ENCODE assay signal across 8 cellular contexts in the genomic region with DNA sequence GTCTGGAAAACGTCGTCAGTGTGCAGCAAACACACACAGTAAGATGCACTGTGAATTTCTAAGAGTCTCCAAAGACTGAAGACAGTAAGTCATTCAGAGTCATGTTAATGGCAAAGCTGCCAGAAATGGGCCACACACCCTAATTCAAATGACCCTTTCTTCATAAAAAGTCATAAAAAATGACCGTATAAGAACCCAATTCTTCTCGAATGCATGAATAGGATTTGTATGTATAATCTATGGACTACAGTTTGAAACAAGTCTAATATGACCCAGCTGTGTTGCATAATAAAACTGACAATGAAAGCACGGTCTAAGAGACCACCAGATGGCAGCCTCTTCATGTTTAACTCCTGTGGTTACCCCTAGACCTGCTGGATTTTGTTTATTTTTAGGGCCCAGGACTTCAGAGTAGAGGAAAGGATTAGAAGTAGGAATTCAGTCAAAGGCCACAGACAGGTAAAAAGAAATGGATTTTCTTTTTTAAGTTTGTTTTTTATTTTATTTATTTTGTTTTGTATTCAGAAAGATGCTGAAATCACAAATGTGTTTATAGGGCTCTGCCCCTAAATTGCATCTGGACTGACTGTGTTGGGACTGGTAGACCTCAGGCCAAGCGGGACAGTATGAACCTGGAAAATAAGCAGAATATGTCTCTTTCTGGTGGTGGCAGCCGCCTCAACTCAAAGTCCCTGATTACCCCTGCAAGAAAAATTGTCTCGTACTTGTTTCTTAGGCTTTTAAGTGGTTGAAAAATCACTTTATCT. TPM values are rescaled to one million over a fixed set of nuclear protein-coding genes. Genes with fewer than 3 reads are reported as not detected.
DNase-seq lines count a peak whose midpoint lies in the region; ATAC-seq, FAIRE-seq and TF ChIP-seq lines count a peak whose summit lies in the region.

No MANE protein-coding gene starts in this region.

- H3K4me1 ChIP-seq in keratinocyte (ENCODE audit: control insufficient read depth, extremely low read depth, insufficient read depth, low read length) = no peaks in the 10 kb centered on the region
- H3K4me1 ChIP-seq in transverse colon = peaks cover 0 to 12% (median 2%) of the 10 kb centered on the region in 4 donors

- POLR2A ChIA-PET in activated CD8-positive, alpha-beta T cell treated with anti-CD3 and anti-CD28 coated beads for 36 hours (lab: Charles Lee) = no interaction called here
- POLR2A ChIA-PET in activated CD8-positive, alpha-beta T cell treated with anti-CD3 and anti-CD28 coated beads, Interleukin-2, amount 10 ng/mL, durations not matched to agents 7 days and 5 days (lab: Charles Lee) = no interaction called here

- CTCF ChIA-PET in activated CD8-positive, alpha-beta T cell treated with anti-CD3 and anti-CD28 coated beads for 36 hours (lab: Charles Lee) = interaction anchor here (1.0 kb wide), 1 partner anchor 24 kb away, joined by 3 read pairs; no protein-coding TSS in a partner anchor
- CTCF ChIA-PET in activated CD8-positive, alpha-beta T cell treated with anti-CD3 and anti-CD28 coated beads, Interleukin-2, amount 10 ng/mL, durations not matched to agents 7 days and 5 days (lab: Charles Lee) = no interaction called here

- H3K4me3 Mint-ChIP-seq in activated CD8-positive, alpha-beta T cell treated with anti-CD3 and anti-CD28 coated beads for 36 hours = no peak overlapping the region
- H3K4me3 Mint-ChIP-seq in activated CD8-positive, alpha-beta T cell treated with anti-CD3 and anti-CD28 coated beads, Interleukin-2, amount 10 ng/mL, durations not matched to agents 7 days and 5 days = no peak overlapping the region
- H3K4me3 Mint-ChIP-seq in brain = no peak overlapping the region

- no peaks in the 10 kb centered on the region for H3K9me3 ChIP-seq in keratinocyte (ENCODE audit: control insufficient read depth, low read depth, low read length)
- H3K9me3 ChIP-seq in transverse colon = no peaks in the 10 kb centered on the region

- H3K9ac ChIP-seq in keratinocyte (ENCODE audit: control insufficient read depth, extremely low read depth, insufficient read depth, low read length) = no peak overlapping the region

- H2AFZ ChIP-seq in keratinocyte (ENCODE audit: control insufficient read depth, low read length) = no peak overlapping the region

- H3K27me3 ChIP-seq in keratinocyte (ENCODE audit: control insufficient read depth, extremely low read depth, insufficient read depth, low read length) = no peaks in the 10 kb centered on the region
- H3K27me3 ChIP-seq in transverse colon = no peaks in the 10 kb centered on the region

- H3K4me2 ChIP-seq in keratinocyte (ENCODE audit: control insufficient read depth, extremely low read depth, insufficient read depth, low read depth, low read length) = no peak overlapping the region

- H3K27ac Mint-ChIP-seq in activated CD8-positive, alpha-beta T cell treated with anti-CD3 and anti-CD28 coated beads for 36 hours = no peak overlapping the region
- no peak overlapping the region for H3K27ac Mint-ChIP-seq in activated CD8-positive, alpha-beta T cell treated with anti-CD3 and anti-CD28 coated beads, Interleukin-2, amount 10 ng/mL, durations not matched to agents 7 days and 5 days
- peak overlapping the region in 3 of 5 experiments; percentile 20 to 83 (median 26) for H3K27ac Mint-ChIP-seq in brain

- in situ Hi-C loops in transverse colon (cut with MboI; ENCODE audit: low pct_ligation_motif_present in 1 of 4, low pct_unique_long_range_greater_than_20kb in 1 of 4, low sequenced_read_pairs in 3 of 4) = loop anchor here in 3 of 4 donors (10.0 to 25.0 kb wide), 2 partner anchors 371 to 408 kb away; no protein-coding TSS in a partner anchor

- H3K4me3 ChIP-seq in keratinocyte (ENCODE audit: control insufficient read depth in 2 of 3, extremely low read depth in 1 of 3, insufficient read depth in 2 of 3, low read depth in 1 of 3, low read length in 3 of 3) (no peak overlapping the region), transverse colon (no peak overlapping the region)

- peak; percentile 46 for FAIRE-seq in keratinocyte (lab: Jason Lieb, UNC)

- TF ChIP-seq EP300 in transverse colon (IDR thresholded peaks at IDR 0.05; ENCODE audit: low read depth) = no peak

- dilution Hi-C loops in keratinocyte (cut with MboI; ENCODE audit: extremely low pct_ligation_motif_present, low sequenced_read_pairs) = loop anchor here (25.0 kb wide), 1 partner anchor 383 kb away; no protein-coding TSS in a partner anchor

- no peaks in the 10 kb centered on the region for H3K9me3 Mint-ChIP-seq in activated CD8-positive, alpha-beta T cell treated with anti-CD3 and anti-CD28 coated beads for 36 hours
- peaks cover 3% of the 10 kb centered on the region for H3K9me3 Mint-ChIP-seq in activated CD8-positive, alpha-beta T cell treated with anti-CD3 and anti-CD28 coated beads, Interleukin-2, amount 10 ng/mL, durations not matched to agents 7 days and 5 days (ENCODE audit: insufficient read depth)
- H3K9me3 Mint-ChIP-seq in brain = peaks cover 0 to 8% (median 6%) of the 10 kb centered on the region in 5 experiments

- H3K79me2 ChIP-seq in keratinocyte (ENCODE audit: control insufficient read depth, insufficient read depth, low read length) = no peaks in the 10 kb centered on the region

- DNase-seq in activated CD8-positive, alpha-beta T cell treated with anti-CD3 and anti-CD28 coated beads for 36 hours = peak; percentile 11
- no peak for DNase-seq in activated CD8-positive, alpha-beta T cell treated with anti-CD3 and anti-CD28 coated beads, Interleukin-2, amount 10 ng/mL, durations not matched to agents 7 days and 5 days
- DNase-seq in NCI-H345 (lab: John Stamatoyannopoulos, UW) = peak; percentile 51
- DNase-seq in keratinocyte (ENCODE audit: low read depth, low spot score) = no peak
- peak; percentile 35 for DNase-seq in transverse colon
- DNase-seq in stimulated activated CD4-positive, alpha-beta T cell treated with anti-CD3 and anti-CD28 coated beads, Interleukin-4, amount 100 ng/mL, for 1 hour = no peak

- H3K36me3 Mint-ChIP-seq in activated CD8-positive, alpha-beta T cell treated with anti-CD3 and anti-CD28 coated beads for 36 hours (ENCODE audit: low read depth) = no peaks in the 10 kb centered on the region
- H3K36me3 Mint-ChIP-seq in activated CD8-positive, alpha-beta T cell treated with anti-CD3 and anti-CD28 coated beads, Interleukin-2, amount 10 ng/mL, durations not matched to agents 7 days and 5 days (ENCODE audit: low read depth) = no peaks in the 10 kb centered on the region
- H3K36me3 Mint-ChIP-seq in brain = no peaks in the 10 kb centered on the region

- no peaks in the 10 kb centered on the region for H3K4me1 Mint-ChIP-seq in activated CD8-positive, alpha-beta T cell treated with anti-CD3 and anti-CD28 coated beads for 36 hours (ENCODE audit: low read depth)
- no peaks in the 10 kb centered on the region for H3K4me1 Mint-ChIP-seq in activated CD8-positive, alpha-beta T cell treated with anti-CD3 and anti-CD28 coated beads, Interleukin-2, amount 10 ng/mL, durations not matched to agents 7 days and 5 days (ENCODE audit: low read depth)
- H3K4me1 Mint-ChIP-seq in brain = peaks cover 26% of the 10 kb centered on the region

- 39 to 52% methylated on average over 5 to 8 of the region's 8 CpGs for WGBS in transverse colon (ENCODE audit: low coverage in 1 of 2), 2 donors

- H3K9me1 ChIP-seq in keratinocyte (ENCODE audit: control insufficient read depth, extremely low read depth, insufficient read depth, low read length) = no peaks in the 10 kb centered on the region

- no peaks in the 10 kb centered on the region for H3K27me3 Mint-ChIP-seq in activated CD8-positive, alpha-beta T cell treated with anti-CD3 and anti-CD28 coated beads for 36 hours
- no peaks in the 10 kb centered on the region for H3K27me3 Mint-ChIP-seq in activated CD8-positive, alpha-beta T cell treated with anti-CD3 and anti-CD28 coated beads, Interleukin-2, amount 10 ng/mL, durations not matched to agents 7 days and 5 days (ENCODE audit: low read depth)
- H3K27me3 Mint-ChIP-seq in brain = no peaks in the 10 kb centered on the region

- no peak for ATAC-seq in activated CD8-positive, alpha-beta T cell treated with anti-CD3 and anti-CD28 coated beads for 36 hours
- no peak for ATAC-seq in activated CD8-positive, alpha-beta T cell treated with anti-CD3 and anti-CD28 coated beads, Interleukin-2, amount 10 ng/mL, durations not matched to agents 7 days and 5 days
- peak; percentile 79 for ATAC-seq in HG03159 (IDR thresholded peaks at IDR 0.05; ENCODE audit: unreplicated experiment)

- no peaks in the 10 kb centered on the region for H4K20me1 ChIP-seq in keratinocyte (ENCODE audit: control insufficient read depth, extremely low read depth, insufficient read depth, low read length)

- intact Hi-C loops in activated CD8-positive, alpha-beta T cell treated with anti-CD3 and anti-CD28 coated beads for 36 hours (cut with micrococcal nuclease) = no loop called here
- intact Hi-C loops in transverse colon (cut with DNase I; ENCODE audit: low total_unique reads) = loop anchor here (1.0 to 5.0 kb wide), 2 partner anchors 404 to 713 kb away; no protein-coding TSS in a partner anchor

- peak; percentile 41 for TF ChIP-seq CTCF in activated CD8-positive, alpha-beta T cell treated with anti-CD3 and anti-CD28 coated beads for 36 hours (IDR thresholded peaks at IDR 0.05)
- peak; percentile 94 to 95 for TF ChIP-seq CTCF in brain (conservative IDR thresholded peaks at IDR 0.05)
- TF ChIP-seq CTCF in keratinocyte (optimal IDR thresholded peaks at IDR 0.05 in 1 of 3, IDR thresholded peaks at IDR 0.05 in 1 of 3, conservative IDR thresholded peaks at IDR 0.05 in 1 of 3; ENCODE audit: extremely low read depth in 1 of 3, insufficient read depth in 2 of 3, low read length in 3 of 3) = peak; percentile 67 to 70 (median 67)
- TF ChIP-seq CTCF in transverse colon (IDR thresholded peaks at IDR 0.05) = peak; percentile 57 to 72 (median 66)

- no peak for TF ChIP-seq POLR2A in transverse colon (IDR thresholded peaks at IDR 0.05)

- no peak overlapping the region for H3K27ac ChIP-seq in keratinocyte (ENCODE audit: control insufficient read depth, insufficient read depth, low read length)
- H3K27ac ChIP-seq in transverse colon = no peak overlapping the region

- H3K36me3 ChIP-seq in keratinocyte (ENCODE audit: control insufficient read depth in 2 of 2, extremely low read depth in 1 of 2, insufficient read depth in 2 of 2, low read length in 2 of 2) (no peaks in the 10 kb centered on the region), transverse colon (no peaks in the 10 kb centered on the region)

RNA-seq across cellular contexts. Expression of gene SLC5A12, which starts 32.1 kb away (rescaled TPM):
- not detected for total RNA-seq in activated CD8-positive, alpha-beta T cell treated with anti-CD3 and anti-CD28 coated beads for 36 hours
- not detected for total RNA-seq in activated CD8-positive, alpha-beta T cell treated with anti-CD3 and anti-CD28 coated beads, Interleukin-2, amount 10 ng/mL, durations not matched to agents 7 days and 5 days
- not detected for polyA plus RNA-seq in brain (ENCODE audit: insufficient read depth, low read depth, low replicate concordance)
- polyA plus RNA-seq in keratinocyte = not detected in 3 replicates
- polyA plus RNA-seq in keratinocyte (2011; ENCODE audit: low read depth) = not detected
- polyA plus RNA-seq in keratinocyte (2011; cell fraction: cytosol; rRNA removed) = not detected in 2 replicates
- not detected in 2 replicates for polyA plus RNA-seq in keratinocyte (2011; cell fraction: nucleus; rRNA removed)
- not detected in 2 replicates for polyA plus RNA-seq in keratinocyte (2012; ENCODE audit: low replicate concordance)
- not detected in 3 replicates for polyA minus RNA-seq in keratinocyte
- not detected for polyA minus RNA-seq in keratinocyte (2011; cell fraction: cytosol; rRNA and poly(A)+ RNA removed)
- not detected in 2 replicates for polyA minus RNA-seq in keratinocyte (2011; cell fraction: nucleus; rRNA and poly(A)+ RNA removed)
- total RNA-seq in transverse colon = 1 to 10 TPM in 1 of 4 donors, under 1 TPM in 1, not detected in 2; 0.48 to 2.2 TPM

Comparison
In these comparisons a context has a peak if more than half of its experiments do, and no peak if none do; other contexts are left out.
1. DNase-seq: peak in activated CD8-positive, alpha-beta T cell treated with anti-CD3 and anti-CD28 coated beads for 36 hours (single experiment), NCI-H345 (single experiment) and transverse colon (single experiment); none in activated CD8-positive, alpha-beta T cell treated with anti-CD3 and anti-CD28 coated beads, Interleukin-2, amount 10 ng/mL, durations not matched to agents 7 days and 5 days (single experiment), keratinocyte (single experiment) and stimulated activated CD4-positive, alpha-beta T cell treated with anti-CD3 and anti-CD28 coated beads, Interleukin-4, amount 100 ng/mL, for 1 hour (single experiment).
2. H3K27ac Mint-ChIP-seq: peak in brain (3 of 5); none in activated CD8-positive, alpha-beta T cell treated with anti-CD3 and anti-CD28 coated beads for 36 hours (single experiment) and activated CD8-positive, alpha-beta T cell treated with anti-CD3 and anti-CD28 coated beads, Interleukin-2, amount 10 ng/mL, durations not matched to agents 7 days and 5 days (single experiment).
3. CTCF ChIP-seq: peak in every context shown above with its lines; median percentile 94 in brain; 67 in keratinocyte; 66 in transverse colon; 41 in activated CD8-positive, alpha-beta T cell treated with anti-CD3 and anti-CD28 coated beads for 36 hours.